ENCODE assay signal across 28 cellular contexts in the genomic region with DNA sequence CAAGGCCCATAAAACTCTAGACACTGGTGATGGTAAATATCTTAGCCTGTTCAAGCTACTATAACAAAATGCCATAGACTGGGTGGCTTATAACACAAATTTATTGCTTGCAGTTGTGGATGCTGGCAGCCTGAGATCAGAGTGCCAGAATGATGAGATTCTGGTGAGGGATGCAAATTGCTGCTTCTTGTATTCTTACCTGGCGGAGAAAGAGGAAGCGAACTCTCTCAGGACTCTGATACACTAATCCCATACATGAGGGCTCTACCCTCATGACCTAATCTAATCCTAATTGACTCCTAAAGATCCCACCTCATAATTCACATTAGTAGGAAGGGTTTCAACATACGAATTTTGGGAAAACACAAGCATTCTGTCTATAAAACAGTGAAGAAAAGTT.
"Had no signal": no experiment of that assay in that cellular context is flagged by ENCODE, and none has a peak within 500 bp of the region (broad histone marks: within the 10 kb centered on the region; RNA-seq: fewer than 3 reads in every experiment).

No MANE protein-coding gene starts in this region.

- H3K4me3 ChIP-seq: pancreas, psoas muscle, right lobe of liver, sigmoid colon, suprapubic skin, testis, tibial artery, transverse colon, upper lobe of right lung, uterus had no signal

- H3K4me1 Mint-ChIP-seq: nephron progenitor cell; neural crest cell; stimulated activated effector memory CD8-positive, alpha-beta T cell treated with anti-CD3 and anti-CD28 coated beads, Interleukin-12 subunit alpha, Interleukin-12 subunit beta, amount 100 ng/mL, for 72 hours had no signal

- H3K27ac Mint-ChIP-seq: natural killer cell treated with Interleukin-12 subunit alpha and Interleukin-12 subunit beta and Interleukin-15 and Interleukin-18, amount 100 ng/mL, for 72 hours; stimulated activated naive B cell treated with anti-CD40 and anti-IgM and Interleukin-4, amounts not matched to agents 10 μg/mL and 1 μg/mL and 100 μg/mL, for 72 hours; stimulated activated naive CD8-positive, alpha-beta T cell treated with anti-CD3 and anti-CD28 coated beads, Interleukin-15, Interleukin-2, amounts not matched to agents 100 ng/mL and 50 ng/mL, for 24 hours; type B pancreatic cell had no signal

- DNase-seq: naive thymus-derived CD8-positive, alpha-beta T cell; nephron progenitor cell; nucleus accumbens; pancreas; psoas muscle; right cardiac atrium; right lobe of liver; sigmoid colon; small intestine; stimulated activated CD4-positive, alpha-beta T cell treated with anti-CD3 and anti-CD28 coated beads, Interleukin-15, amount 100 ng/mL, for 24 hours; stimulated activated CD4-positive, alpha-beta T cell treated with anti-CD3 and anti-CD28 coated beads, Interleukin-2, amount 100 ng/mL, for 24 hours; stimulated activated CD4-positive, alpha-beta T cell treated with anti-CD3 and anti-CD28 coated beads, Interleukin-2, amount 100 ng/mL, for 48 hours; stimulated activated CD4-positive, alpha-beta T cell treated with anti-CD3 and anti-CD28 coated beads, Interleukin-4, amount 100 ng/mL, for 24 hours; stimulated activated naive B cell treated with anti-CD40 and anti-IgM and Interleukin-4, amounts not matched to agents 10 μg/mL and 1 μg/mL and 100 μg/mL, for 72 hours; stimulated activated naive CD4-positive, alpha-beta T cell treated with Interleukin-2 at 50 U/mL for 16 hours; substantia nigra; testis; tibial artery; transverse colon; upper lobe of right lung; uterus had no signal

- H3K36me3 Mint-ChIP-seq: type B pancreatic cell had no signal

- H3K27me3 ChIP-seq: pancreas, right lobe of liver, sigmoid colon, suprapubic skin, testis, tibial artery, transverse colon, upper lobe of right lung, uterus had no signal

- H3K4me1 ChIP-seq: pancreas, psoas muscle, right lobe of liver, sigmoid colon, suprapubic skin, transverse colon, upper lobe of right lung, uterus had no signal

- H3K9me3 ChIP-seq: neutrophil, pancreas, psoas muscle, right lobe of liver, suprapubic skin, testis, tibial artery, transverse colon, upper lobe of right lung, uterus had no signal

- H3K4me3 Mint-ChIP-seq: naive thymus-derived CD8-positive, alpha-beta T cell; natural killer cell treated with Interleukin-12 subunit alpha and Interleukin-12 subunit beta and Interleukin-15 and Interleukin-18, amount 100 ng/mL, for 72 hours; nephron progenitor cell; neural crest cell; stimulated activated effector memory CD8-positive, alpha-beta T cell treated with anti-CD3 and anti-CD28 coated beads, Interleukin-12 subunit alpha, Interleukin-12 subunit beta, amount 100 ng/mL, for 72 hours; stimulated activated naive B cell treated with anti-CD40 and anti-IgM and Interleukin-4, amounts not matched to agents 10 μg/mL and 1 μg/mL and 100 μg/mL, for 72 hours; stimulated activated naive CD8-positive, alpha-beta T cell treated with anti-CD3 and anti-CD28 coated beads, Interleukin-15, Interleukin-2, amounts not matched to agents 100 ng/mL and 50 ng/mL, for 24 hours; type B pancreatic cell had no signal

- H3K27ac ChIP-seq: neutrophil, pancreas, psoas muscle, right lobe of liver, sigmoid colon, suprapubic skin, testis, tibial artery, transverse colon, upper lobe of right lung, uterus had no signal

- FAIRE-seq: pancreas, small intestine had no signal

- H3K9me3 Mint-ChIP-seq: natural killer cell treated with Interleukin-12 subunit alpha and Interleukin-12 subunit beta and Interleukin-15 and Interleukin-18, amount 100 ng/mL, for 72 hours had no signal

- H3K36me3 ChIP-seq: neutrophil, pancreas, right lobe of liver, sigmoid colon, suprapubic skin, tibial artery, transverse colon, upper lobe of right lung, uterus had no signal
